8 cellular contexts compared by ENCODE assay signal in genomic region chr2:24084386-24085375, GRCh38. TPM values are rescaled to one million over a fixed set of nuclear protein-coding genes. Genes with fewer than 3 reads are reported as not detected.
DNase-seq lines count a peak whose midpoint lies in the region; ATAC-seq and TF ChIP-seq lines count a peak whose summit lies in the region.

Gene TP53I3, minus strand, starts transcription at chr2:24084834. Its CDS starts 508 bp downstream, at chr2:24084326.

- H3K9me3 ChIP-seq in PC-3 (ENCODE audit: low read length), result no peaks in the 10 kb centered on the region
- no peaks in the 10 kb centered on the region for H3K9me3 ChIP-seq in naive thymus-derived CD4-positive, alpha-beta T cell (ENCODE audit: control insufficient read depth in 2 of 3, low read length in 3 of 3)

- no peaks in the 10 kb centered on the region for H3K9me2 ChIP-seq in PC-3 (replicated peaks; ENCODE audit: low read length)

- H3K27ac Mint-ChIP-seq in activated T-helper 1 cell treated with anti-CD3 and anti-CD28 coated beads, Interleukin-12 subunit alpha, Interleukin-12 subunit beta, Interleukin-2, Interleukin-4 antibody, amounts not matched to agents 30 ng/mL and 10 ng/mL and 1 ng/mL, durations not matched to agents 14 hours and 24 hours and 36 hours, result peak within 1 kb of the TSS; percentile 75
- H3K27ac Mint-ChIP-seq in naive thymus-derived CD4-positive, alpha-beta T cell, result peak within 1 kb of the TSS in 8 of 9 donors; percentile 49 to 83 (median 65)
- peak within 1 kb of the TSS; percentile 86 for H3K27ac Mint-ChIP-seq in stimulated activated memory B cell treated with anti-CD40 and anti-IgM and Interleukin-4, amounts not matched to agents 10 μg/mL and 1 μg/mL and 100 μg/mL, for 72 hours

- H3K9me3 Mint-ChIP-seq in activated T-helper 1 cell treated with anti-CD3 and anti-CD28 coated beads, Interleukin-12 subunit alpha, Interleukin-12 subunit beta, Interleukin-2, Interleukin-4 antibody, amounts not matched to agents 30 ng/mL and 10 ng/mL and 1 ng/mL, durations not matched to agents 14 hours and 24 hours and 36 hours, result no peaks in the 10 kb centered on the region
- no peaks in the 10 kb centered on the region for H3K9me3 Mint-ChIP-seq in naive thymus-derived CD4-positive, alpha-beta T cell
- H3K9me3 Mint-ChIP-seq in stimulated activated memory B cell treated with anti-CD40 and anti-IgM and Interleukin-4, amounts not matched to agents 10 μg/mL and 1 μg/mL and 100 μg/mL, for 72 hours, result no peaks in the 10 kb centered on the region

- POLR2A ChIA-PET in PC-3 (lab: Charles Lee; ENCODE audit: unreplicated experiment), result interaction anchor here (0.5 to 1.8 kb wide), 6 partner anchors 25 to 1274 kb away, joined by 3 to 13 read pairs (median 4); partner anchors contain the start of genes ATAD2B, FAM228B and PFN4
- POLR2A ChIA-PET in naive thymus-derived CD4-positive, alpha-beta T cell (lab: Charles Lee), result interaction anchor here (1.6 to 1.7 kb wide), 2 partner anchors 158 to 159 kb away, joined by 5 read pairs; partner anchors contain the start of gene ATAD2B

- ATAC-seq in GM21528 (IDR thresholded peaks at IDR 0.05; ENCODE audit: low FRiP score, unreplicated experiment), result peak; percentile 85
- peak; percentile 91 for ATAC-seq in PC-3
- peak; percentile 96 for ATAC-seq in naive thymus-derived CD4-positive, alpha-beta T cell
- ATAC-seq in stimulated activated memory B cell treated with anti-CD40 and anti-IgM and Interleukin-4, amounts not matched to agents 10 μg/mL and 1 μg/mL and 100 μg/mL, for 72 hours, result peak; percentile 96

- H2AFZ ChIP-seq in PC-3 (ENCODE audit: low read length), result peak within 1 kb of the TSS; percentile 86

- H3K27me3 Mint-ChIP-seq in activated T-helper 1 cell treated with anti-CD3 and anti-CD28 coated beads, Interleukin-12 subunit alpha, Interleukin-12 subunit beta, Interleukin-2, Interleukin-4 antibody, amounts not matched to agents 30 ng/mL and 10 ng/mL and 1 ng/mL, durations not matched to agents 14 hours and 24 hours and 36 hours (ENCODE audit: insufficient read depth), result no peaks in the 10 kb centered on the region
- H3K27me3 Mint-ChIP-seq in naive thymus-derived CD4-positive, alpha-beta T cell, result no peaks in the 10 kb centered on the region
- no peaks in the 10 kb centered on the region for H3K27me3 Mint-ChIP-seq in stimulated activated memory B cell treated with anti-CD40 and anti-IgM and Interleukin-4, amounts not matched to agents 10 μg/mL and 1 μg/mL and 100 μg/mL, for 72 hours

- peak within 1 kb of the TSS; percentile 85 for H3K4me3 Mint-ChIP-seq in activated T-helper 1 cell treated with anti-CD3 and anti-CD28 coated beads, Interleukin-12 subunit alpha, Interleukin-12 subunit beta, Interleukin-2, Interleukin-4 antibody, amounts not matched to agents 30 ng/mL and 10 ng/mL and 1 ng/mL, durations not matched to agents 14 hours and 24 hours and 36 hours
- peak within 1 kb of the TSS; percentile 81 to 93 (median 88) for H3K4me3 Mint-ChIP-seq in naive thymus-derived CD4-positive, alpha-beta T cell
- H3K4me3 Mint-ChIP-seq in stimulated activated memory B cell treated with anti-CD40 and anti-IgM and Interleukin-4, amounts not matched to agents 10 μg/mL and 1 μg/mL and 100 μg/mL, for 72 hours, result peak within 1 kb of the TSS; percentile 97

- H3K4me2 ChIP-seq in PC-3 (ENCODE audit: low read length), result peak within 1 kb of the TSS; percentile 78

- peak within 1 kb of the TSS; percentile 56 for H3K9ac ChIP-seq in PC-3 (ENCODE audit: low read length)

- H3K4me1 ChIP-seq in PC-3 (ENCODE audit: insufficient read depth, low read length), result peaks cover 14% of the 10 kb centered on the region
- H3K4me1 ChIP-seq in naive thymus-derived CD4-positive, alpha-beta T cell (ENCODE audit: control insufficient read depth in 2 of 2, insufficient read depth in 2 of 2, low read length in 2 of 2), result peaks cover 5 to 8% of the 10 kb centered on the region in 2 donors

- TSS peak; percentile 41 for BruUV-seq in PC-3 (replicated peaks; lab: Mats Ljungman, UMichigan)

- peaks cover 18% of the 10 kb centered on the region for H3K4me1 Mint-ChIP-seq in activated T-helper 1 cell treated with anti-CD3 and anti-CD28 coated beads, Interleukin-12 subunit alpha, Interleukin-12 subunit beta, Interleukin-2, Interleukin-4 antibody, amounts not matched to agents 30 ng/mL and 10 ng/mL and 1 ng/mL, durations not matched to agents 14 hours and 24 hours and 36 hours (ENCODE audit: low read depth)
- peaks cover 10 to 21% (median 17%) of the 10 kb centered on the region in 7 donors for H3K4me1 Mint-ChIP-seq in naive thymus-derived CD4-positive, alpha-beta T cell
- H3K4me1 Mint-ChIP-seq in stimulated activated memory B cell treated with anti-CD40 and anti-IgM and Interleukin-4, amounts not matched to agents 10 μg/mL and 1 μg/mL and 100 μg/mL, for 72 hours, result peaks cover 18% of the 10 kb centered on the region

- no peaks in the 10 kb centered on the region for H3F3A ChIP-seq in PC-3 (ENCODE audit: low read length, unreplicated experiment)

- H3K27me3 ChIP-seq in PC-3 (ENCODE audit: low read length), result no peaks in the 10 kb centered on the region
- no peaks in the 10 kb centered on the region for H3K27me3 ChIP-seq in naive thymus-derived CD4-positive, alpha-beta T cell (ENCODE audit: control insufficient read depth in 2 of 2, insufficient read depth in 2 of 2, low read length in 2 of 2)

- peaks cover 5% of the 10 kb centered on the region for H3K36me3 ChIP-seq in PC-3 (ENCODE audit: low read depth, low read length)
- H3K36me3 ChIP-seq in naive thymus-derived CD4-positive, alpha-beta T cell (ENCODE audit: control insufficient read depth in 2 of 3, insufficient read depth in 3 of 3, low read length in 3 of 3), result no peaks in the 10 kb centered on the region

- H3K27ac ChIP-seq in PC-3 (ENCODE audit: low read length), result peak within 1 kb of the TSS; percentile 36
- H3K27ac ChIP-seq in naive thymus-derived CD4-positive, alpha-beta T cell (ENCODE audit: low read depth, low read length), result peak within 1 kb of the TSS; percentile 28

- TF ChIP-seq CTCF in PC-3 (conservative IDR thresholded peaks at IDR 0.05; ENCODE audit: low read depth, low read length), result peak; percentile 88

- peaks cover 10% of the 10 kb centered on the region; the same call in 1 of the 2 replicates for H3K79me2 ChIP-seq in PC-3 (ENCODE audit: low read length)

- DNase-seq in DMS53 treated with DMSO at 0.1 percent for 48 hours (lab: John Stamatoyannopoulos, UW; ENCODE audit: unreplicated experiment) (peak; percentile 69), HuH-7.5 (ENCODE audit: low spot score) (peak; percentile 77), PC-3 (peak; percentile 93), fibroblast of gingiva (ENCODE audit: low read depth) (peak; percentile 87)
- DNase-seq in activated T-helper 1 cell treated with anti-CD3 and anti-CD28 coated beads, Interleukin-12 subunit alpha, Interleukin-12 subunit beta, Interleukin-2, Interleukin-4 antibody, amounts not matched to agents 30 ng/mL and 10 ng/mL and 1 ng/mL, durations not matched to agents 14 hours and 24 hours and 36 hours (ENCODE audit: low spot score), result peak; percentile 77
- DNase-seq in naive thymus-derived CD4-positive, alpha-beta T cell, result peak; percentile 59 to 93 (median 80)

- peaks cover 6% of the 10 kb centered on the region for H3K36me3 Mint-ChIP-seq in activated T-helper 1 cell treated with anti-CD3 and anti-CD28 coated beads, Interleukin-12 subunit alpha, Interleukin-12 subunit beta, Interleukin-2, Interleukin-4 antibody, amounts not matched to agents 30 ng/mL and 10 ng/mL and 1 ng/mL, durations not matched to agents 14 hours and 24 hours and 36 hours (ENCODE audit: low read depth)
- peaks cover 0 to 22% (median 7%) of the 10 kb centered on the region in 5 donors for H3K36me3 Mint-ChIP-seq in naive thymus-derived CD4-positive, alpha-beta T cell
- H3K36me3 Mint-ChIP-seq in stimulated activated memory B cell treated with anti-CD40 and anti-IgM and Interleukin-4, amounts not matched to agents 10 μg/mL and 1 μg/mL and 100 μg/mL, for 72 hours, result peaks cover 21% of the 10 kb centered on the region

- intact Hi-C loops in PC-3 (cut with micrococcal nuclease), result loop anchor here (1.0 to 2.0 kb wide), 7 partner anchors 8 to 298 kb away; partner anchors contain the start of genes ATAD2B, SF3B6 and UBXN2A
- intact Hi-C loops in activated T-helper 1 cell treated with anti-CD3 and anti-CD28 coated beads, Interleukin-12 subunit alpha, Interleukin-12 subunit beta, Interleukin-2, Interleukin-4 antibody, amounts not matched to agents 30 ng/mL and 10 ng/mL and 1 ng/mL, durations not matched to agents 14 hours and 24 hours and 36 hours (cut with micrococcal nuclease), result loop anchor here (1.0 to 5.0 kb wide), 9 partner anchors 8 to 298 kb away; partner anchors contain the start of genes ATAD2B, FAM228B, PFN4 and SF3B6
- intact Hi-C loops in naive thymus-derived CD4-positive, alpha-beta T cell (cut with micrococcal nuclease), result loop anchor here (1.0 to 2.0 kb wide), 8 partner anchors 8 to 298 kb away; partner anchors contain the start of genes ATAD2B (in 2 of the 2), SF3B6 (in 2 of the 2) and WDCP (in 2 of the 2)

- CTCF ChIA-PET in PC-3 (lab: Charles Lee), result interaction anchor here (0.5 to 2.1 kb wide), 10 partner anchors 54 to 890 kb away, joined by 3 to 24 read pairs (median 4); partner anchors contain the start of gene ATAD2B
- CTCF ChIA-PET in naive thymus-derived CD4-positive, alpha-beta T cell (lab: Charles Lee), result interaction anchor here (0.6 to 3.3 kb wide), 12 partner anchors 8 to 261 kb away, joined by 3 to 59 read pairs (median 4); partner anchors contain the start of genes ATAD2B and SF3B6

- no peaks in the 10 kb centered on the region for H4K20me1 ChIP-seq in PC-3 (ENCODE audit: low read length)

- peak within 1 kb of the TSS; percentile 67 for H3K4me3 ChIP-seq in PC-3 (ENCODE audit: low read length)
- H3K4me3 ChIP-seq in naive thymus-derived CD4-positive, alpha-beta T cell (ENCODE audit: low read length), result peak within 1 kb of the TSS; percentile 61

RNA-seq across cellular contexts. Expression of gene TP53I3, which starts in this region (rescaled TPM):
- 37.0 and 42.4 TPM in 2 replicates for total RNA-seq in PC-3 (2014; rRNA removed)
- total RNA-seq in activated T-helper 1 cell treated with anti-CD3 and anti-CD28 coated beads, Interleukin-12 subunit alpha, Interleukin-12 subunit beta, Interleukin-2, Interleukin-4 antibody, amounts not matched to agents 30 ng/mL and 10 ng/mL and 1 ng/mL, durations not matched to agents 14 hours and 24 hours and 36 hours, result 0.70 and 0.96 TPM in 2 replicates
- total RNA-seq in naive thymus-derived CD4-positive, alpha-beta T cell, result 1 to 10 TPM in 3 of 5 experiments, under 1 TPM in 2; 0.49 to 5.0 (median 1.7) TPM
- polyA plus RNA-seq in naive thymus-derived CD4-positive, alpha-beta T cell, result under 1 TPM in 1 of 2 donors, not detected in 1; 0.24 TPM

Comparison
In these comparisons a context has a peak if more than half of its experiments do, and no peak if none do; other contexts are left out.
1. Peak in every context shown above with its lines: DNase-seq, ATAC-seq, H3K4me3 ChIP-seq and H3K27ac ChIP-seq.
2. Peak in DNase-seq in activated T-helper 1 cell treated with anti-CD3 and anti-CD28 coated beads, Interleukin-12 subunit alpha, Interleukin-12 subunit beta, Interleukin-2, Interleukin-4 antibody, amounts not matched to agents 30 ng/mL and 10 ng/mL and 1 ng/mL, durations not matched to agents 14 hours and 24 hours and 36 hours; RNA of the gene not detected or under 1 TPM.